ENCODE assay signal across 9 cellular contexts in the genomic region with DNA sequence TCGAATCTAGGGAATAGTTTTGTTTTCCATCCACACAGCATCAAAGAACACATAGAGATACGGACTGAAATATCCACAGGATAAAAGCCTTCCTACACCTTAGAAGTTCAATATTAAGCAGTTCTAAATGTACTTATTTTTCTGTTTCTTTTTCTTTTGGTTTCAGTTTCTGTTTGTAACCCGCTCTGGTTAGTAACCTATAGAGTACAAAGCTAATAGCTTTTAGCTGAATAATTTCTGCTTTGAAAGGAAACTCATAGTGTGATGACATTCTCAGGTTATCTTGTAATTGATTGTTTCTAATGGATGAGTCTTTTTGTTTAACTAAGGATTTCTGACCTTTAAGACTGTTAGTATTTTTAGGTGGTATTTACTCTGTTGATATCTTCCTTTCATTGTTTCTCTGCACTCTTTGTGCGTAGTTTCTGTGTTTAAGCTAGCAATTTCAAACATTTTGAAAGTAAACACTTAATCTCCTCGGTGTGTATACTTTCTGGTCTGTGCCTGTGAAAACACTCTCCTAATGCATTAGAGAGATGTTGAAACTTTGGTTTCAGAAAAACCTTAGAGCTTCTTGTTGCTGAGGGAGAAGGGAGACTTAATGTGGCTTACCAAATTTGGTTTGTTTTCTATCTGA.
A peak's percentile ranks its signal among the peaks of the same experiment; 100 is the strongest.
DNase-seq lines count a peak whose midpoint lies in the region; ATAC-seq and TF ChIP-seq lines count a peak whose summit lies in the region.
"Had no signal": no experiment of that assay in that cellular context is flagged by ENCODE, and none has a peak within 500 bp of the region (broad histone marks: within the 10 kb centered on the region; RNA-seq: fewer than 3 reads in every experiment).

No MANE protein-coding gene starts in this region.

- H3K9ac ChIP-seq in endodermal cell (ENCODE audit: extremely low read depth, low read length, poor library complexity, severe bottlenecking), result peak overlapping the region; percentile 12

- DNase-seq in GM10266 (ENCODE audit: extremely low spot score), result peak; percentile 13
- no peak for DNase-seq in GM23338 (ENCODE audit: low spot score)
- DNase-seq in NCI-H345 (lab: John Stamatoyannopoulos, UW), result peak; percentile 7
- no peak for DNase-seq in endodermal cell
- DNase-seq in skeletal muscle cell (ENCODE audit: low read depth), result no peak
- no peak for DNase-seq in SKM-1 (lab: John Stamatoyannopoulos, UW; ENCODE audit: unreplicated experiment)
- DNase-seq in putamen (ENCODE audit: low spot score), result no peak
- no peak for DNase-seq in NCI-H1105 treated with DMSO at 0.1 percent for 48 hours (lab: John Stamatoyannopoulos, UW)

- H3K4me3 ChIP-seq in GM23338 (no peak overlapping the region), endodermal cell (ENCODE audit: low read length) (peak overlapping the region; percentile 34), skeletal muscle cell (ENCODE audit: low read depth, low read length) (peak overlapping the region; percentile 13)

- no peaks in the 10 kb centered on the region for H3K27me3 Mint-ChIP-seq in GM23338 (ENCODE audit: insufficient read depth, low read depth, poor library complexity)
- no peaks in the 10 kb centered on the region for H3K27me3 Mint-ChIP-seq in endodermal cell (ENCODE audit: insufficient read depth)

- ATAC-seq in GM23338, result no peak

- H3K4me1 ChIP-seq in GM23338 (ENCODE audit: insufficient read depth) (no peaks in the 10 kb centered on the region), endodermal cell (ENCODE audit: control insufficient read depth, insufficient read depth, low read length) (peaks cover 8% of the 10 kb centered on the region)

- TF ChIP-seq CTCF in GM10266 (IDR thresholded peaks at IDR 0.05; ENCODE audit: control insufficient read depth, insufficient read depth, low read depth, missing control alignments) (no peak), GM23338 (conservative IDR thresholded peaks at IDR 0.05; ENCODE audit: low read depth in 2 of 2) (no peak), endodermal cell (conservative IDR thresholded peaks at IDR 0.05) (no peak)

- H3K9me3 ChIP-seq in endodermal cell (ENCODE audit: control insufficient read depth, low read length), result peaks cover 8% of the 10 kb centered on the region
- H3K9me3 ChIP-seq: neutrophil had no signal

- 0 out of 2 replicates have a peak, but pooled peaks cover 8% of the 10 kb centered on the region for H3K9me2 ChIP-seq in GM23338 (ENCODE audit: insufficient read depth)

- no peak overlapping the region for H3K4me2 ChIP-seq in GM23338

- no peaks in the 10 kb centered on the region for H4K20me1 ChIP-seq in GM23338 (replicated peaks; ENCODE audit: insufficient read depth)

- H3K36me3 ChIP-seq in GM23338 (ENCODE audit: insufficient read depth), result no peaks in the 10 kb centered on the region
- H3K36me3 ChIP-seq in endodermal cell (ENCODE audit: control insufficient read depth, insufficient read depth, low read length), result no peaks in the 10 kb centered on the region
- H3K36me3 ChIP-seq: neutrophil had no signal

- H3K27ac Mint-ChIP-seq in GM23338, result peak overlapping the region; percentile 21; the same call in 1 of the 2 replicates
- peak overlapping the region; percentile 31 for H3K27ac Mint-ChIP-seq in endodermal cell

- H3K27me3 ChIP-seq in GM23338 (ENCODE audit: insufficient read depth), result no peaks in the 10 kb centered on the region
- no peaks in the 10 kb centered on the region for H3K27me3 ChIP-seq in endodermal cell (ENCODE audit: control insufficient read depth, insufficient read depth, low read length, poor library complexity, severe bottlenecking)
- H3K27me3 ChIP-seq: neutrophil had no signal

- H3K27ac ChIP-seq in GM23338 (ENCODE audit: low read depth) (no peak overlapping the region), endodermal cell (ENCODE audit: low read depth, low read length) (no peak overlapping the region)
- H3K27ac ChIP-seq: neutrophil had no signal

- 59 to 60% methylated on average over 4 to 5 of the region's 5 CpGs for WGBS in endodermal cell (ENCODE audit: insufficient coverage in 1 of 2, insufficient read length in 1 of 2), 2 experiments

- no peaks in the 10 kb centered on the region for H3K79me2 ChIP-seq in GM23338 (replicated peaks; ENCODE audit: insufficient read depth)

- peaks cover 13% of the 10 kb centered on the region for H3K4me1 Mint-ChIP-seq in GM23338
- H3K4me1 Mint-ChIP-seq in endodermal cell, result peaks cover 24% of the 10 kb centered on the region

- H3K4me3 Mint-ChIP-seq in GM23338 (no peak overlapping the region), endodermal cell (peak overlapping the region; percentile 7)

- no peak overlapping the region for H2AFZ ChIP-seq in GM23338

- no peaks in the 10 kb centered on the region for H3F3A ChIP-seq in GM23338 (replicated peaks; ENCODE audit: low read depth)

- H3K36me3 Mint-ChIP-seq in GM23338 (ENCODE audit: low read depth) (no peaks in the 10 kb centered on the region), endodermal cell (ENCODE audit: low read depth) (no peaks in the 10 kb centered on the region)

- H3K9me3 Mint-ChIP-seq in GM23338, result no peaks in the 10 kb centered on the region
- H3K9me3 Mint-ChIP-seq in endodermal cell, result peaks cover 8% of the 10 kb centered on the region

TF ChIP-seq in GM23338, 12 proteins besides CTCF, POLR2A, EP300 and RAD21:
- TF ChIP-seq ZNF114 (CRISPR knock-in tag; IDR thresholded peaks at IDR 0.05) (no peak), EZH2phosphoT487 (IDR thresholded peaks at IDR 0.05; ENCODE audit: unreplicated experiment) (no peak), CREB1 (CRISPR knock-in tag; IDR thresholded peaks at IDR 0.05; ENCODE audit: low read depth) (no peak), STAT1 (IDR thresholded peaks at IDR 0.05; ENCODE audit: unreplicated experiment) (no peak)
- TF ChIP-seq, protein P1, sequence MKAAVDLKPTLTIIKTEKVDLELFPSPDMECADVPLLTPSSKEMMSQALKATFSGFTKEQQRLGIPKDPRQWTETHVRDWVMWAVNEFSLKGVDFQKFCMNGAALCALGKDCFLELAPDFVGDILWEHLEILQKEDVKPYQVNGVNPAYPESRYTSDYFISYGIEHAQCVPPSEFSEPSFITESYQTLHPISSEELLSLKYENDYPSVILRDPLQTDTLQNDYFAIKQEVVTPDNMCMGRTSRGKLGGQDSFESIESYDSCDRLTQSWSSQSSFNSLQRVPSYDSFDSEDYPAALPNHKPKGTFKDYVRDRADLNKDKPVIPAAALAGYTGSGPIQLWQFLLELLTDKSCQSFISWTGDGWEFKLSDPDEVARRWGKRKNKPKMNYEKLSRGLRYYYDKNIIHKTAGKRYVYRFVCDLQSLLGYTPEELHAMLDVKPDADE (IDR thresholded peaks at IDR 0.05), result no peak
- TF ChIP-seq, protein P2, sequence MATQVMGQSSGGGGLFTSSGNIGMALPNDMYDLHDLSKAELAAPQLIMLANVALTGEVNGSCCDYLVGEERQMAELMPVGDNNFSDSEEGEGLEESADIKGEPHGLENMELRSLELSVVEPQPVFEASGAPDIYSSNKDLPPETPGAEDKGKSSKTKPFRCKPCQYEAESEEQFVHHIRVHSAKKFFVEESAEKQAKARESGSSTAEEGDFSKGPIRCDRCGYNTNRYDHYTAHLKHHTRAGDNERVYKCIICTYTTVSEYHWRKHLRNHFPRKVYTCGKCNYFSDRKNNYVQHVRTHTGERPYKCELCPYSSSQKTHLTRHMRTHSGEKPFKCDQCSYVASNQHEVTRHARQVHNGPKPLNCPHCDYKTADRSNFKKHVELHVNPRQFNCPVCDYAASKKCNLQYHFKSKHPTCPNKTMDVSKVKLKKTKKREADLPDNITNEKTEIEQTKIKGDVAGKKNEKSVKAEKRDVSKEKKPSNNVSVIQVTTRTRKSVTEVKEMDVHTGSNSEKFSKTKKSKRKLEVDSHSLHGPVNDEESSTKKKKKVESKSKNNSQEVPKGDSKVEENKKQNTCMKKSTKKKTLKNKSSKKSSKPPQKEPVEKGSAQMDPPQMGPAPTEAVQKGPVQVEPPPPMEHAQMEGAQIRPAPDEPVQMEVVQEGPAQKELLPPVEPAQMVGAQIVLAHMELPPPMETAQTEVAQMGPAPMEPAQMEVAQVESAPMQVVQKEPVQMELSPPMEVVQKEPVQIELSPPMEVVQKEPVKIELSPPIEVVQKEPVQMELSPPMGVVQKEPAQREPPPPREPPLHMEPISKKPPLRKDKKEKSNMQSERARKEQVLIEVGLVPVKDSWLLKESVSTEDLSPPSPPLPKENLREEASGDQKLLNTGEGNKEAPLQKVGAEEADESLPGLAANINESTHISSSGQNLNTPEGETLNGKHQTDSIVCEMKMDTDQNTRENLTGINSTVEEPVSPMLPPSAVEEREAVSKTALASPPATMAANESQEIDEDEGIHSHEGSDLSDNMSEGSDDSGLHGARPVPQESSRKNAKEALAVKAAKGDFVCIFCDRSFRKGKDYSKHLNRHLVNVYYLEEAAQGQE (IDR thresholded peaks at IDR 0.05; ENCODE audit: unreplicated experiment), result no peak

Comparison
In these comparisons a context has a peak if more than half of its experiments do, and no peak if none do; other contexts are left out.
1. DNase-seq: peak in GM10266 (single experiment) and NCI-H345 (single experiment); none in GM23338 (single experiment), endodermal cell (single experiment), skeletal muscle cell (single experiment), SKM-1 (single experiment), putamen (single experiment) and NCI-H1105 treated with DMSO at 0.1 percent for 48 hours (single experiment).